Comparison of ENCODE assay signal across 22 cellular contexts in the genomic region with DNA sequence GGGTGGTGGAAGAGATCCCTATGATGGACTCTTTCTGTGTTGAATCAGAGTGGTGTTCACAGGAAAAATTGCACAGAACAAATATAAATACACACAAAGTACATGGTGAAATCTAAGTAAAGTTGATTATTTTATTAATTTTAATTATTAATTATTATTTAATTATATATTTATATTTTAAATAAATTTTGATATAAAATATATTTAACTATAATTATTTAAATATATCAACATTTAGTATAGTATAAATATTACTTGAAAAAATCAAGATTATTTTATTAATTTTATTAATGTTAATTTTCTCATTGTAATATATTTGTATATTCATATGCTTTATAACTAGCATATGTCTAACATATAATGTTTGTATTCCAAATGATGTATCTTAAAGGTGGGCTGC. TPM values are rescaled to one million over a fixed set of nuclear protein-coding genes. Genes with fewer than 3 reads are reported as not detected.
DNase-seq lines count a peak whose midpoint lies in the region; ATAC-seq, FAIRE-seq and TF ChIP-seq lines count a peak whose summit lies in the region.
"Had no signal": no experiment of that assay in that cellular context is flagged by ENCODE, and none has a peak within 500 bp of the region (broad histone marks: within the 10 kb centered on the region; RNA-seq: fewer than 3 reads in every experiment).

No MANE protein-coding gene starts in this region.

- peaks cover 6% of the 10 kb centered on the region for H3K9me3 Mint-ChIP-seq in WTC11
- H3K9me3 Mint-ChIP-seq: CD4-positive, alpha-beta memory T cell; HFFc6 had no signal

- H3K36me3 ChIP-seq in small intestine (ENCODE audit: control insufficient read depth in 2 of 2, insufficient read depth in 2 of 2, low read length in 2 of 2) (no peaks in the 10 kb centered on the region), tibial artery (no peaks in the 10 kb centered on the region)
- H3K36me3 ChIP-seq: HAP-1 had no signal

- DNase-seq in WTC11 (ENCODE audit: low spot score): no peak
- DNase-seq in frontal cortex (ENCODE audit: low spot score in 2 of 2): no peak
- DNase-seq in small intestine: no peak
- DNase-seq in tibial artery: no peak
- no peak for DNase-seq in NCI-H1417 treated with DMSO at 0.1 percent for 48 hours (lab: John Stamatoyannopoulos, UW)
- DNase-seq in GM10248 (ENCODE audit: extremely low spot score): no peak
- DNase-seq: 8988T; C1 segment of cervical spinal cord; Calu3; CD4-positive, alpha-beta memory T cell; COR-L47; DMS53; DND-41; GDM1; GOT3; HFFc6 had no signal

- H3K4me3 ChIP-seq in small intestine (ENCODE audit: low read depth in 1 of 2, low read length in 2 of 2) (no peak overlapping the region), tibial artery (no peak overlapping the region)
- H3K4me3 ChIP-seq: HAP-1 had no signal

- H3K27ac ChIP-seq in small intestine (ENCODE audit: low read depth in 1 of 2, low read length in 1 of 2): no peak overlapping the region
- H3K27ac ChIP-seq in tibial artery: no peak overlapping the region

- TF ChIP-seq CTCF in WTC11 (IDR thresholded peaks at IDR 0.05): no peak
- no peak for TF ChIP-seq CTCF in tibial artery (IDR thresholded peaks at IDR 0.05)
- TF ChIP-seq CTCF in GM10248 (IDR thresholded peaks at IDR 0.05; ENCODE audit: control extremely low read depth, extremely low read depth, low read depth, missing control alignments): no peak

- peak; percentile 97 for FAIRE-seq in G401.6 (lab: Jason Lieb, UNC)
- FAIRE-seq in frontal cortex (lab: Jason Lieb, UNC): peak; percentile 97
- FAIRE-seq in small intestine (lab: Jason Lieb, UNC): peak; percentile 51
- FAIRE-seq: GM12891, GM18507, H54 had no signal

- no peaks in the 10 kb centered on the region for H3K36me3 Mint-ChIP-seq in WTC11
- H3K36me3 Mint-ChIP-seq: CD4-positive, alpha-beta memory T cell had no signal

- H3K4me1 ChIP-seq in small intestine (ENCODE audit: control insufficient read depth in 2 of 2, insufficient read depth in 1 of 2, low read depth in 1 of 2, low read length in 1 of 2) (no peaks in the 10 kb centered on the region), tibial artery (no peaks in the 10 kb centered on the region)
- H3K4me1 ChIP-seq: HAP-1 had no signal

- intact Hi-C loops in tibial artery (cut with DNase I; ENCODE audit: low total_unique reads): no loop called here

- CTCF ChIA-PET in WTC11 (lab: Charles Lee): no interaction called here
- CTCF ChIA-PET in GM10248 (lab: Yijun Ruan, JAX): no interaction called here

- H3K4me3 Mint-ChIP-seq in WTC11: no peak overlapping the region
- H3K4me3 Mint-ChIP-seq: CD4-positive, alpha-beta memory T cell; HFFc6 had no signal

- no peaks in the 10 kb centered on the region for H3K27me3 ChIP-seq in small intestine (ENCODE audit: control insufficient read depth in 2 of 2, insufficient read depth in 2 of 2, low read length in 2 of 2)
- no peaks in the 10 kb centered on the region for H3K27me3 ChIP-seq in tibial artery

- H3K27ac Mint-ChIP-seq in WTC11: no peak overlapping the region
- H3K27ac Mint-ChIP-seq: CD4-positive, alpha-beta memory T cell; HFFc6 had no signal

- H3K4me1 Mint-ChIP-seq in WTC11: peaks cover 3% of the 10 kb centered on the region; the same call in 1 of the 2 replicates

- ATAC-seq in WTC11: no peak

- POLR2A ChIA-PET in WTC11 (lab: Charles Lee) (no interaction called here), GM10248 (lab: Yijun Ruan, JAX) (no interaction called here)

- H3K9me3 ChIP-seq in small intestine (ENCODE audit: control insufficient read depth, low read depth) (no peaks in the 10 kb centered on the region), tibial artery (no peaks in the 10 kb centered on the region)
- H3K9me3 ChIP-seq: HAP-1 had no signal

- no peaks in the 10 kb centered on the region for H3K27me3 Mint-ChIP-seq in WTC11 (ENCODE audit: low read depth)
- H3K27me3 Mint-ChIP-seq: CD4-positive, alpha-beta memory T cell had no signal

TF ChIP-seq in WTC11, 78 proteins besides CTCF, POLR2A, EP300 and RAD21:
- TF ChIP-seq HMGA2 (CRISPR knock-in tag; IDR thresholded peaks at IDR 0.05) (peak; percentile 94; the same call in 1 of the 2 replicates), ELF4 (CRISPR knock-in tag; IDR thresholded peaks at IDR 0.05; ENCODE audit: low read depth) (no peak), ZNF416 (CRISPR knock-in tag; IDR thresholded peaks at IDR 0.05) (no peak), SP1 (CRISPR knock-in tag; conservative IDR thresholded peaks at IDR 0.05) (no peak)
- TF ChIP-seq, protein P1, sequence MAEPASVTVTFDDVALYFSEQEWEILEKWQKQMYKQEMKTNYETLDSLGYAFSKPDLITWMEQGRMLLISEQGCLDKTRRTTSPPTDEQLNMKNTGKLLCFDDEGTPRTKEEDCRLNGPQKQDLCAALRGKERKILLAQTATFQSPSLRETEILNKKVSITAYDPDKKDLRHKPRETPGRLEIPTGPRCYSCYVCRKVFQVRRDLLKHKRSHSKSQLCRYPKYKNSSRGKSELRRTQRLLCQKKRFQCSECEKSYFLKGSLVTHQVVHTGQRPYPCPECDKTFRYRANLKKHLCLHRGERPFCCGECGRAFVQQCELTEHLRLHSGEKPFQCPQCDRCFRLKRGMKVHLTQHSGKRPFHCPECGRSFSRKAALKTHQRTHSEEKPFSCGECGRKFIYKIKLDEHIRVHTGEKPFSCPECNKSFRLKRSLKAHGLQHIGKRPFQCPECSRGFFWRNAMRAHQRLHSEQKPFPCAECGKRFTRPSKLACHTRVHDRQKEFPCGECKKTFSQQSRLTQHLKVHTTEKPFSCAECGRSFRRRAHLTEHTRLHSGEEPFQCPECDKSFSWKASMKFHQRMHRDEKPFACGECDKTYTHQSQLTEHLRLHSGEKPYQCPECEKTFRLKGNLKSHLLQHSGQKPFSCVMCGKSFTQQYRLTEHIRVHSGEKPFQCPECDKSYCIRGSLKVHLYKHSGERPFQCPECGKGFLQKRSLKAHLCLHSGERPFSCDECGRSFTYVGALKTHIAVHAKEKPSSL (CRISPR knock-in tag; conservative IDR thresholded peaks at IDR 0.05): no peak
- TF ChIP-seq, protein P2, sequence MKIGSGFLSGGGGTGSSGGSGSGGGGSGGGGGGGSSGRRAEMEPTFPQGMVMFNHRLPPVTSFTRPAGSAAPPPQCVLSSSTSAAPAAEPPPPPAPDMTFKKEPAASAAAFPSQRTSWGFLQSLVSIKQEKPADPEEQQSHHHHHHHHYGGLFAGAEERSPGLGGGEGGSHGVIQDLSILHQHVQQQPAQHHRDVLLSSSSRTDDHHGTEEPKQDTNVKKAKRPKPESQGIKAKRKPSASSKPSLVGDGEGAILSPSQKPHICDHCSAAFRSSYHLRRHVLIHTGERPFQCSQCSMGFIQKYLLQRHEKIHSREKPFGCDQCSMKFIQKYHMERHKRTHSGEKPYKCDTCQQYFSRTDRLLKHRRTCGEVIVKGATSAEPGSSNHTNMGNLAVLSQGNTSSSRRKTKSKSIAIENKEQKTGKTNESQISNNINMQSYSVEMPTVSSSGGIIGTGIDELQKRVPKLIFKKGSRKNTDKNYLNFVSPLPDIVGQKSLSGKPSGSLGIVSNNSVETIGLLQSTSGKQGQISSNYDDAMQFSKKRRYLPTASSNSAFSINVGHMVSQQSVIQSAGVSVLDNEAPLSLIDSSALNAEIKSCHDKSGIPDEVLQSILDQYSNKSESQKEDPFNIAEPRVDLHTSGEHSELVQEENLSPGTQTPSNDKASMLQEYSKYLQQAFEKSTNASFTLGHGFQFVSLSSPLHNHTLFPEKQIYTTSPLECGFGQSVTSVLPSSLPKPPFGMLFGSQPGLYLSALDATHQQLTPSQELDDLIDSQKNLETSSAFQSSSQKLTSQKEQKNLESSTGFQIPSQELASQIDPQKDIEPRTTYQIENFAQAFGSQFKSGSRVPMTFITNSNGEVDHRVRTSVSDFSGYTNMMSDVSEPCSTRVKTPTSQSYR (CRISPR knock-in tag; IDR thresholded peaks at IDR 0.05): no peak
- TF ChIP-seq, protein P3, sequence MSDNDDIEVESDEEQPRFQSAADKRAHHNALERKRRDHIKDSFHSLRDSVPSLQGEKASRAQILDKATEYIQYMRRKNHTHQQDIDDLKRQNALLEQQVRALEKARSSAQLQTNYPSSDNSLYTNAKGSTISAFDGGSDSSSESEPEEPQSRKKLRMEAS (CRISPR knock-in tag; IDR thresholded peaks at IDR 0.05): no peak

RNA-seq across cellular contexts. Expression of a gene that starts 11.3 kb away (rescaled TPM):
- total RNA-seq in WTC11 (2021): 2.1 to 2.4 TPM (median 2.1 TPM) in 3 replicates
- total RNA-seq in frontal cortex: 0.82 TPM
- 1 to 10 TPM in 1 of 3 donors, under 1 TPM in 1, not detected in 1; 0.27 to 2.8 TPM for polyA plus RNA-seq in small intestine
- total RNA-seq: A673 had no signal
